Comparison of ENCODE assay signal across 8 cellular contexts in genomic region chr11:102733232-102733875, GRCh38. TPM values are rescaled to one million over a fixed set of nuclear protein-coding genes. Genes with fewer than 3 reads are reported as not detected.
DNase-seq lines count a peak whose midpoint lies in the region; ATAC-seq and TF ChIP-seq lines count a peak whose summit lies in the region.

No MANE protein-coding gene starts in this region.

- ATAC-seq in DND-41 (ENCODE audit: insufficient read depth, low read depth) (peak; percentile 66; the same call in 2 of the 3 replicates), GM19324 (IDR thresholded peaks at IDR 0.05; ENCODE audit: low FRiP score, unreplicated experiment) (peak; percentile 71), HG03342 (IDR thresholded peaks at IDR 0.05; ENCODE audit: unreplicated experiment) (peak; percentile 93)

- H3K4me2 ChIP-seq in DND-41 (ENCODE audit: insufficient read depth, low read length) (no peak overlapping the region), hepatocyte (no peak overlapping the region)

- intact Hi-C loops in activated T-helper 2 cell treated with anti-CD3 and anti-CD28 coated beads, Interferon-gamma antibody, Interleukin-2, Interleukin-4, amounts not matched to agents 10 μg/mL and 5 μg/mL and 100 μg/mL, durations not matched to agents 14 hours and 24 hours and 36 hours (cut with micrococcal nuclease) = loop anchor here (1.0 kb wide), 1 partner anchor 208 kb away; no protein-coding TSS in a partner anchor

- H3K4me1 Mint-ChIP-seq in activated T-helper 2 cell treated with anti-CD3 and anti-CD28 coated beads, Interferon-gamma antibody, Interleukin-2, Interleukin-4, amounts not matched to agents 10 μg/mL and 5 μg/mL and 100 μg/mL, durations not matched to agents 14 hours and 24 hours and 36 hours (ENCODE audit: low read depth) = no peaks in the 10 kb centered on the region

- TF ChIP-seq CTCF in DND-41 (IDR thresholded peaks at IDR 0.05; ENCODE audit: borderline replicate concordance, extremely low read depth, low read length, poor library complexity, severe bottlenecking) (peak; percentile 82), hepatocyte (IDR thresholded peaks at IDR 0.05; ENCODE audit: poor library complexity) (peak; percentile 63)

- H3K27me3 Mint-ChIP-seq in activated T-helper 2 cell treated with anti-CD3 and anti-CD28 coated beads, Interferon-gamma antibody, Interleukin-2, Interleukin-4, amounts not matched to agents 10 μg/mL and 5 μg/mL and 100 μg/mL, durations not matched to agents 14 hours and 24 hours and 36 hours (ENCODE audit: low read depth) = peaks cover 3% of the 10 kb centered on the region

- no peaks in the 10 kb centered on the region for H3K36me3 Mint-ChIP-seq in activated T-helper 2 cell treated with anti-CD3 and anti-CD28 coated beads, Interferon-gamma antibody, Interleukin-2, Interleukin-4, amounts not matched to agents 10 μg/mL and 5 μg/mL and 100 μg/mL, durations not matched to agents 14 hours and 24 hours and 36 hours (ENCODE audit: low read depth)

- DNase-seq in DND-41 (peak; percentile 37), NCI-H69 (lab: John Stamatoyannopoulos, UW) (peak; percentile 84), hepatocyte (ENCODE audit: low spot score) (peak; percentile 83), putamen (ENCODE audit: low spot score) (no peak)
- DNase-seq in activated T-helper 2 cell treated with anti-CD3 and anti-CD28 coated beads, Interferon-gamma antibody, Interleukin-2, Interleukin-4, amounts not matched to agents 10 μg/mL and 5 μg/mL and 100 μg/mL, durations not matched to agents 14 hours and 24 hours and 36 hours (ENCODE audit: low spot score) = peak; percentile 24
- DNase-seq in stimulated activated CD8-positive, alpha-beta memory T cell treated with anti-CD3 and anti-CD28 coated beads, Interleukin-2, amount 100 ng/mL, for 48 hours (ENCODE audit: low read depth in 2 of 2) = peak; percentile 42 to 43

- no peak overlapping the region for H3K4me3 Mint-ChIP-seq in activated T-helper 2 cell treated with anti-CD3 and anti-CD28 coated beads, Interferon-gamma antibody, Interleukin-2, Interleukin-4, amounts not matched to agents 10 μg/mL and 5 μg/mL and 100 μg/mL, durations not matched to agents 14 hours and 24 hours and 36 hours (ENCODE audit: low read depth)

- WGBS in hepatocyte (ENCODE audit: low lambda C conversion rate, missing lambda C conversion rate) = 49% methylated on average over 8 of the region's 8 CpGs

- H3K9me3 Mint-ChIP-seq in activated T-helper 2 cell treated with anti-CD3 and anti-CD28 coated beads, Interferon-gamma antibody, Interleukin-2, Interleukin-4, amounts not matched to agents 10 μg/mL and 5 μg/mL and 100 μg/mL, durations not matched to agents 14 hours and 24 hours and 36 hours = no peaks in the 10 kb centered on the region

- H4K20me1 ChIP-seq in DND-41 (ENCODE audit: insufficient read depth, low read length) (no peaks in the 10 kb centered on the region), hepatocyte (ENCODE audit: insufficient read depth, poor library complexity, severe bottlenecking) (no peaks in the 10 kb centered on the region)

- H3K36me3 ChIP-seq in DND-41 (ENCODE audit: insufficient read depth, low read length) = no peaks in the 10 kb centered on the region
- H3K36me3 ChIP-seq in hepatocyte (replicated peaks; ENCODE audit: insufficient read depth, low read depth) = no peaks in the 10 kb centered on the region

- H3K27ac ChIP-seq in DND-41 (ENCODE audit: low read length) = no peak overlapping the region
- no peak overlapping the region for H3K27ac ChIP-seq in hepatocyte

- H3K27ac Mint-ChIP-seq in activated T-helper 2 cell treated with anti-CD3 and anti-CD28 coated beads, Interferon-gamma antibody, Interleukin-2, Interleukin-4, amounts not matched to agents 10 μg/mL and 5 μg/mL and 100 μg/mL, durations not matched to agents 14 hours and 24 hours and 36 hours = no peak overlapping the region

- no peaks in the 10 kb centered on the region for H3K27me3 ChIP-seq in DND-41 (ENCODE audit: insufficient read depth, low read length, poor library complexity)
- no peaks in the 10 kb centered on the region for H3K27me3 ChIP-seq in hepatocyte

- H3K79me2 ChIP-seq in DND-41 (ENCODE audit: insufficient read depth, low read length) = no peaks in the 10 kb centered on the region
- no peaks in the 10 kb centered on the region for H3K79me2 ChIP-seq in hepatocyte

- no peak overlapping the region for H3K4me3 ChIP-seq in DND-41 (ENCODE audit: low read depth in 1 of 2, low read length in 2 of 2)
- no peak overlapping the region for H3K4me3 ChIP-seq in hepatocyte

- no peak overlapping the region for H3K9ac ChIP-seq in DND-41 (ENCODE audit: low read depth, low read length)

- no peaks in the 10 kb centered on the region for H3K9me2 ChIP-seq in hepatocyte (replicated peaks; ENCODE audit: insufficient read depth)

- H3K9me3 ChIP-seq in DND-41 (ENCODE audit: insufficient read depth, low read length, severe bottlenecking) = no peaks in the 10 kb centered on the region
- H3K9me3 ChIP-seq in hepatocyte (ENCODE audit: low read depth) = no peaks in the 10 kb centered on the region

- H3K4me1 ChIP-seq in DND-41 (ENCODE audit: insufficient read depth, low read length) (no peaks in the 10 kb centered on the region), hepatocyte (ENCODE audit: insufficient read depth) (no peaks in the 10 kb centered on the region)

- H2AFZ ChIP-seq in DND-41 (ENCODE audit: low read depth, low read length) = no peak overlapping the region
- H2AFZ ChIP-seq in hepatocyte = no peak overlapping the region

RNA-seq across cellular contexts. Expression of gene MMP8, which starts 8.6 kb away (rescaled TPM):
- total RNA-seq in activated T-helper 2 cell treated with anti-CD3 and anti-CD28 coated beads, Interferon-gamma antibody, Interleukin-2, Interleukin-4, amounts not matched to agents 10 μg/mL and 5 μg/mL and 100 μg/mL, durations not matched to agents 14 hours and 24 hours and 36 hours = not detected in 2 replicates
- total RNA-seq in hepatocyte = 0.37 TPM in 1 of 2 replicates, not detected in the other
- not detected in 2 replicates for polyA plus RNA-seq in hepatocyte

RNA-seq across cellular contexts. Expression of gene MMP27, which starts 27.8 kb away (rescaled TPM):
- total RNA-seq in activated T-helper 2 cell treated with anti-CD3 and anti-CD28 coated beads, Interferon-gamma antibody, Interleukin-2, Interleukin-4, amounts not matched to agents 10 μg/mL and 5 μg/mL and 100 μg/mL, durations not matched to agents 14 hours and 24 hours and 36 hours = not detected in 2 replicates
- not detected in 2 replicates for total RNA-seq in hepatocyte
- polyA plus RNA-seq in hepatocyte = not detected in 2 replicates

RNA-seq across cellular contexts. Expression of gene MMP10, which starts 47.1 kb away (rescaled TPM):
- not detected in 2 replicates for total RNA-seq in activated T-helper 2 cell treated with anti-CD3 and anti-CD28 coated beads, Interferon-gamma antibody, Interleukin-2, Interleukin-4, amounts not matched to agents 10 μg/mL and 5 μg/mL and 100 μg/mL, durations not matched to agents 14 hours and 24 hours and 36 hours
- 1.2 and 2.3 TPM in 2 replicates for total RNA-seq in hepatocyte
- 1.5 TPM in 2 replicates for polyA plus RNA-seq in hepatocyte
